10 cellular contexts compared by ENCODE assay signal in genomic region chr15:34435658-34436057, GRCh38. TPM values are rescaled to one million over a fixed set of nuclear protein-coding genes. Genes with fewer than 3 reads are reported as not detected.
A peak's percentile ranks its signal among the peaks of the same experiment; 100 is the strongest.
DNase-seq lines count a peak whose midpoint lies in the region; ATAC-seq and TF ChIP-seq lines count a peak whose summit lies in the region.
"Had no signal": no experiment of that assay in that cellular context is flagged by ENCODE, and none has a peak within 500 bp of the region (broad histone marks: within the 10 kb centered on the region; RNA-seq: fewer than 3 reads in every experiment).

No MANE protein-coding gene starts in this region.

- H3K4me1 Mint-ChIP-seq in activated naive CD8-positive, alpha-beta T cell treated with anti-CD3 and anti-CD28 coated beads for 36 hours, result peaks cover 25% of the 10 kb centered on the region
- H3K4me1 Mint-ChIP-seq in naive thymus-derived CD4-positive, alpha-beta T cell, result peaks cover 3 to 44% (median 21%) of the 10 kb centered on the region in 7 donors

- H3K27ac ChIP-seq in naive thymus-derived CD4-positive, alpha-beta T cell (ENCODE audit: low read depth, low read length), result no peak overlapping the region

- no peak for DNase-seq in AG04449 (ENCODE audit: low read depth, low spot score)
- no peak for DNase-seq in activated naive CD8-positive, alpha-beta T cell treated with anti-CD3 and anti-CD28 coated beads for 36 hours
- no peak for DNase-seq in naive thymus-derived CD4-positive, alpha-beta T cell
- no peak for DNase-seq in NCI-H2029 treated with DMSO at 0.1 percent for 48 hours (lab: John Stamatoyannopoulos, UW)
- no peak for DNase-seq in SW480 (ENCODE audit: low spot score)
- no peak for DNase-seq in SKM-1 treated with dmso at 0.1 percent for 144 hours (lab: John Stamatoyannopoulos, UW; ENCODE audit: unreplicated experiment)
- DNase-seq: mucosa of descending colon; stimulated activated CD4-positive, alpha-beta T cell treated with anti-CD3 and anti-CD28 coated beads, Interleukin-12 subunit alpha, Interleukin-12 subunit beta, amount 100 ng/mL, for 4 hours had no signal

- TF ChIP-seq CTCF in AG04449 (IDR thresholded peaks at IDR 0.05; ENCODE audit: insufficient read depth, low read length, missing control alignments) (no peak), GM12875 (IDR thresholded peaks at IDR 0.05; ENCODE audit: borderline replicate concordance, insufficient read depth, low read depth, low read length) (no peak)

- peak overlapping the region; percentile 86 for H3K4me3 Mint-ChIP-seq in activated naive CD8-positive, alpha-beta T cell treated with anti-CD3 and anti-CD28 coated beads for 36 hours
- H3K4me3 Mint-ChIP-seq in naive thymus-derived CD4-positive, alpha-beta T cell, result peak overlapping the region in 8 of 10 donors; percentile 21 to 94 (median 88)

- peaks cover 0 to 7% (median 0%) of the 10 kb centered on the region in 3 experiments for H3K36me3 ChIP-seq in naive thymus-derived CD4-positive, alpha-beta T cell (ENCODE audit: control insufficient read depth in 2 of 3, insufficient read depth in 3 of 3, low read length in 3 of 3)

- no peak overlapping the region for H3K27ac Mint-ChIP-seq in activated naive CD8-positive, alpha-beta T cell treated with anti-CD3 and anti-CD28 coated beads for 36 hours
- peak overlapping the region in 3 of 9 donors; percentile 77 to 95 (median 78) for H3K27ac Mint-ChIP-seq in naive thymus-derived CD4-positive, alpha-beta T cell

- H3K27me3 Mint-ChIP-seq in activated naive CD8-positive, alpha-beta T cell treated with anti-CD3 and anti-CD28 coated beads for 36 hours, result no peaks in the 10 kb centered on the region
- H3K27me3 Mint-ChIP-seq in naive thymus-derived CD4-positive, alpha-beta T cell, result peaks cover 0 to 6% (median 0%) of the 10 kb centered on the region in 5 donors

- POLR2A ChIA-PET in AG04449 (lab: Yijun Ruan, JAX), result no interaction called here
- POLR2A ChIA-PET in naive thymus-derived CD4-positive, alpha-beta T cell (lab: Charles Lee), result no interaction called here

- CTCF ChIA-PET in AG04449 (lab: Yijun Ruan, JAX), result no interaction called here
- CTCF ChIA-PET in naive thymus-derived CD4-positive, alpha-beta T cell (lab: Charles Lee), result no interaction called here

- no peak for ATAC-seq in naive thymus-derived CD4-positive, alpha-beta T cell
- no peak for ATAC-seq in HG02884 (IDR thresholded peaks at IDR 0.05; ENCODE audit: unreplicated experiment)

- H3K4me1 ChIP-seq in naive thymus-derived CD4-positive, alpha-beta T cell (ENCODE audit: control insufficient read depth in 2 of 2, insufficient read depth in 2 of 2, low read length in 2 of 2), result peaks cover 6 to 12% of the 10 kb centered on the region in 2 donors

- no peaks in the 10 kb centered on the region for H3K9me3 ChIP-seq in naive thymus-derived CD4-positive, alpha-beta T cell (ENCODE audit: control insufficient read depth in 2 of 3, low read length in 3 of 3)
- H3K9me3 ChIP-seq: mucosa of descending colon had no signal

- peak overlapping the region; percentile 66 for H3K4me3 ChIP-seq in AG04449 (ENCODE audit: low read depth, low read length)
- peak overlapping the region; percentile 67 for H3K4me3 ChIP-seq in GM12875 (ENCODE audit: low read depth, low read length)
- no peak overlapping the region for H3K4me3 ChIP-seq in naive thymus-derived CD4-positive, alpha-beta T cell (ENCODE audit: low read length)
- H3K4me3 ChIP-seq: mucosa of descending colon had no signal

- intact Hi-C loops in naive thymus-derived CD4-positive, alpha-beta T cell (cut with micrococcal nuclease), result loop anchor here (1.0 to 10.0 kb wide), 5 partner anchors 91 to 553 kb away; partner anchors contain the start of genes EMC4 (in 1 of the 2), NOP10 (in 1 of the 2), NUTM1 (in 1 of the 2) and ZNF770 (in 1 of the 2)

- peaks cover 31% of the 10 kb centered on the region for H3K36me3 Mint-ChIP-seq in activated naive CD8-positive, alpha-beta T cell treated with anti-CD3 and anti-CD28 coated beads for 36 hours
- peaks cover 3 to 22% (median 7%) of the 10 kb centered on the region in 5 donors for H3K36me3 Mint-ChIP-seq in naive thymus-derived CD4-positive, alpha-beta T cell

- H3K27me3 ChIP-seq in naive thymus-derived CD4-positive, alpha-beta T cell (ENCODE audit: control insufficient read depth in 2 of 2, insufficient read depth in 2 of 2, low read length in 2 of 2), result no peaks in the 10 kb centered on the region

- no peaks in the 10 kb centered on the region for H3K9me3 Mint-ChIP-seq in activated naive CD8-positive, alpha-beta T cell treated with anti-CD3 and anti-CD28 coated beads for 36 hours
- no peaks in the 10 kb centered on the region for H3K9me3 Mint-ChIP-seq in naive thymus-derived CD4-positive, alpha-beta T cell

RNA-seq across cellular contexts. Expression of gene GOLGA8A, which starts 1.9 kb away (rescaled TPM):
- 100 to 1,000 TPM; 123 to 126 TPM for total RNA-seq in activated naive CD8-positive, alpha-beta T cell treated with anti-CD3 and anti-CD28 coated beads for 36 hours
- total RNA-seq in naive thymus-derived CD4-positive, alpha-beta T cell, result 100 to 1,000 TPM; 147 to 361 (median 158) TPM
- polyA plus RNA-seq in naive thymus-derived CD4-positive, alpha-beta T cell, result 1 to 10 TPM; 3.0 to 4.3 TPM
